In genomic region chr5:133409210-133409674, GRCh38 we compare ENCODE assay signal across 21 cellular contexts.
DNase-seq lines count a peak whose midpoint lies in the region; ATAC-seq lines count a peak whose summit lies in the region.
"Had no signal": no experiment of that assay in that cellular context is flagged by ENCODE, and none has a peak within 500 bp of the region (broad histone marks: within the 10 kb centered on the region; RNA-seq: fewer than 3 reads in every experiment).

No MANE protein-coding gene starts in this region.

- H3K36me3 Mint-ChIP-seq in activated T-helper 17 cell treated with anti-CD3 and anti-CD28 coated beads, Interleukin-2, amount 50 U/mL, for 72 hours (ENCODE audit: low read depth), result no peaks in the 10 kb centered on the region

- H3K18ac ChIP-seq in neuronal stem cell (ENCODE audit: low read length), result peak overlapping the region; percentile 79

- no peaks in the 10 kb centered on the region for H3K79me1 ChIP-seq in neuronal stem cell (ENCODE audit: low read depth, low read length)

- ATAC-seq in activated T-helper 17 cell treated with anti-CD3 and anti-CD28 coated beads, Interleukin-2, amount 50 U/mL, for 72 hours (replicated peaks), result no peak
- ATAC-seq in GM18520 (IDR thresholded peaks at IDR 0.05; ENCODE audit: unreplicated experiment) (no peak), GM19324 (IDR thresholded peaks at IDR 0.05; ENCODE audit: low FRiP score, unreplicated experiment) (no peak)

- H4K91ac ChIP-seq in neuronal stem cell (ENCODE audit: low read depth, low read length, poor library complexity), result no peak overlapping the region

- no peak overlapping the region for H3K4me2 ChIP-seq in neuronal stem cell (ENCODE audit: insufficient read depth, low read length, poor library complexity, severe bottlenecking)
- H3K4me2 ChIP-seq: PC-9 had no signal

- H3K14ac ChIP-seq in neuronal stem cell (ENCODE audit: low read length), result no peak overlapping the region

- H3K27ac Mint-ChIP-seq in activated T-helper 17 cell treated with anti-CD3 and anti-CD28 coated beads, Interleukin-2, amount 50 U/mL, for 72 hours, result no peak overlapping the region
- H3K27ac Mint-ChIP-seq: IgD-negative memory B cell had no signal

- no peaks in the 10 kb centered on the region for H3K36me3 ChIP-seq in neuronal stem cell (replicated peaks in 1 of 2; ENCODE audit: control insufficient read depth in 2 of 2, insufficient read depth in 2 of 2, low read length in 2 of 2)
- H3K36me3 ChIP-seq: SJSA1 had no signal

- H3K27ac ChIP-seq in angular gyrus (ENCODE audit: low read depth, low read length), result peak overlapping the region; percentile 49
- no peak overlapping the region for H3K27ac ChIP-seq in neuronal stem cell (replicated peaks; ENCODE audit: low read length)
- H3K27ac ChIP-seq: GM23248, PC-9, SJSA1 had no signal

- no peak overlapping the region for H3K4ac ChIP-seq in neuronal stem cell (ENCODE audit: low read length)

- no peak overlapping the region for H2BK15ac ChIP-seq in neuronal stem cell (ENCODE audit: low read length)

- peaks cover 3% of the 10 kb centered on the region for H3K4me1 Mint-ChIP-seq in activated T-helper 17 cell treated with anti-CD3 and anti-CD28 coated beads, Interleukin-2, amount 50 U/mL, for 72 hours
- H3K4me1 Mint-ChIP-seq: CD8-positive, alpha-beta memory T cell; IgD-negative memory B cell had no signal

- peaks cover 0 to 6% (median 0%) of the 10 kb centered on the region in 3 experiments for H3K27me3 ChIP-seq in neuronal stem cell (ENCODE audit: control insufficient read depth in 3 of 3, insufficient read depth in 3 of 3, low read depth in 1 of 3, low read length in 3 of 3)

- H3K4me3 Mint-ChIP-seq in activated T-helper 17 cell treated with anti-CD3 and anti-CD28 coated beads, Interleukin-2, amount 50 U/mL, for 72 hours, result no peak overlapping the region
- H3K4me3 Mint-ChIP-seq: CD8-positive, alpha-beta memory T cell; IgD-negative memory B cell had no signal

- no peak overlapping the region for H3K9ac ChIP-seq in neuronal stem cell (ENCODE audit: low read depth, low read length, poor library complexity)
- H3K9ac ChIP-seq: GM23248 had no signal

- H2AFZ ChIP-seq in neuronal stem cell (ENCODE audit: low read length), result no peak overlapping the region
- H2AFZ ChIP-seq: GM23248, PC-9 had no signal

- H3K9me3 ChIP-seq in neuronal stem cell (replicated peaks in 1 of 2; ENCODE audit: control insufficient read depth in 2 of 2, insufficient read depth in 1 of 2, low read depth in 1 of 2, low read length in 2 of 2), result no peaks in the 10 kb centered on the region
- H3K9me3 ChIP-seq: SJSA1 had no signal

- H3K4me3 ChIP-seq in neuronal stem cell (ENCODE audit: low read length in 2 of 2), result no peak overlapping the region
- H3K4me3 ChIP-seq: GM23248, PC-9, SJSA1 had no signal

- no peak overlapping the region for H2BK120ac ChIP-seq in neuronal stem cell (ENCODE audit: low read depth, low read length)

- H2BK12ac ChIP-seq in neuronal stem cell (ENCODE audit: low read length), result no peak overlapping the region

- no peak overlapping the region for H2BK5ac ChIP-seq in neuronal stem cell (ENCODE audit: low read length)

- peak overlapping the region; percentile 11 for H2AK5ac ChIP-seq in neuronal stem cell (ENCODE audit: low read depth, low read length)

- H3K4me1 ChIP-seq in neuronal stem cell (ENCODE audit: control insufficient read depth in 2 of 2, insufficient read depth in 1 of 2, low read depth in 1 of 2, low read length in 2 of 2), result no peaks in the 10 kb centered on the region

- WGBS in neuronal stem cell (ENCODE audit: extremely low coverage in 2 of 2, insufficient read length in 2 of 2, insufficient replicate concordance in 1 of 2), 2 donors, result no CpG with 5 or more reads among the region's 6 CpGs

- peaks cover 24% of the 10 kb centered on the region for H3K27me3 Mint-ChIP-seq in activated T-helper 17 cell treated with anti-CD3 and anti-CD28 coated beads, Interleukin-2, amount 50 U/mL, for 72 hours

- peak; percentile 2 for DNase-seq in stimulated activated CD4-positive, alpha-beta T cell treated with anti-CD3 and anti-CD28 coated beads, Interleukin-4, amount 100 ng/mL, for 24 hours
- no peak for DNase-seq in stimulated activated CD4-positive, alpha-beta T cell treated with anti-CD3 and anti-CD28 coated beads, Interleukin-2, amount 100 ng/mL, for 24 hours
- no peak for DNase-seq in neuronal stem cell (ENCODE audit: low spot score)
- DNase-seq: C1 segment of cervical spinal cord; CD8-positive, alpha-beta memory T cell; DMS79; GM23248; HCEC 1CT; Karpas-422; NCI-H1417 treated with DMSO at 0.1 percent for 48 hours; NCI-H187 treated with DMSO at 0.1 percent for 48 hours; NCI-H2227 treated with DMSO at 0.1 percent for 48 hours; NCI-H510A treated with DMSO at 0.1 percent for 48 hours; NCI-H82; PC-9 had no signal

- no peaks in the 10 kb centered on the region for H3K9me3 Mint-ChIP-seq in activated T-helper 17 cell treated with anti-CD3 and anti-CD28 coated beads, Interleukin-2, amount 50 U/mL, for 72 hours
- H3K9me3 Mint-ChIP-seq: CD8-positive, alpha-beta memory T cell; IgD-negative memory B cell had no signal

- no peak overlapping the region for H4K8ac ChIP-seq in neuronal stem cell (ENCODE audit: low read depth, low read length)

- no peak overlapping the region for H3K23ac ChIP-seq in neuronal stem cell (ENCODE audit: low read depth, low read length, poor library complexity)
